Comparison of ENCODE assay signal across 1 cellular context in the genomic region with DNA sequence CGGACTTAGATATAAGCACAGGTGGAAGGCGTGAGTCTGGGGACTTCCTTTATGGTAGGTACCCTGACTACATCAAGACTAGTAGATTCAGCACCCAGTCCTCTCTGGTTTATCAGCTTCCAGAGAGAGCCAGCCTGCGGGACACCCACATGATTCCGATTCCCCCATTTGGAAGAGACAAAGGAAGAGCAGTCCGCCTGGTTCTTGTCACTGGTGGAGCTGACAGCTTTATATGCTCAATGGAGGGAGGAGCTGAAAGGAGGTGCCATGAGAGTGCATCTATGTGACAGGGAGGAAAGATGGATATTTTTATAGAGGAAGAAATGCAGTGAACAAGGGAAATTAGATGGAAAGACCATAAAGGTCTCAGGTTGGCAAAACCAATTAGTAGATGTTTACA.
TF ChIP-seq lines count a peak whose summit lies in the region.

No MANE protein-coding gene starts in this region.

TF ChIP-seq in IMR-90, 13 proteins besides CTCF, POLR2A, EP300 and RAD21 (continued from another document):
- TF ChIP-seq RCOR1 (IDR thresholded peaks at IDR 0.05; ENCODE audit: insufficient replicate concordance, low read length) (no peak), CHD1 (IDR thresholded peaks at IDR 0.05; ENCODE audit: low read depth, low read length) (no peak)
